8 cellular contexts compared by ENCODE assay signal in genomic region chr4:5051210-5051691, GRCh38. TPM values are rescaled to one million over a fixed set of nuclear protein-coding genes. Genes with fewer than 3 reads are reported as not detected.
DNase-seq lines count a peak whose midpoint lies in the region; ATAC-seq and TF ChIP-seq lines count a peak whose summit lies in the region.

Gene STK32B (plus strand): TSS chr4:5051480.

- H3K27ac ChIP-seq in iPS-20b (ENCODE audit: low read length) (no peak within 1 kb of the TSS), sigmoid colon (peak within 1 kb of the TSS; percentile 10 to 60 (median 36))

- no peak for TF ChIP-seq EP300 in sigmoid colon (IDR thresholded peaks at IDR 0.05)

- ATAC-seq in GM21528 (IDR thresholded peaks at IDR 0.05; ENCODE audit: low FRiP score, unreplicated experiment), result no peak

- H3K4me3 ChIP-seq in iPS-20b (ENCODE audit: low read length) (peak within 1 kb of the TSS; percentile 77), sigmoid colon (peak within 1 kb of the TSS; percentile 32 to 60 (median 52))

- H3K27me3 ChIP-seq in iPS-20b (ENCODE audit: insufficient read depth, low read length), result peaks cover 45% of the 10 kb centered on the region
- no peaks in the 10 kb centered on the region for H3K27me3 ChIP-seq in sigmoid colon

- H3K4me3 Mint-ChIP-seq in activated naive CD4-positive, alpha-beta T cell treated with anti-CD3 and anti-CD28 coated beads, Interleukin-2, amount 10 ng/mL, durations not matched to agents 7 days and 5 days, result peak within 1 kb of the TSS; percentile 66

- peaks cover 55% of the 10 kb centered on the region for H3K27me3 Mint-ChIP-seq in activated naive CD4-positive, alpha-beta T cell treated with anti-CD3 and anti-CD28 coated beads, Interleukin-2, amount 10 ng/mL, durations not matched to agents 7 days and 5 days

- H3K9me3 ChIP-seq in iPS-20b (ENCODE audit: insufficient read depth, low read depth, low read length), result peaks cover under 1% of the 10 kb centered on the region; the same call in 1 of the 2 replicates
- H3K9me3 ChIP-seq in sigmoid colon, result no peaks in the 10 kb centered on the region

- intact Hi-C loops in sigmoid colon (cut with DNase I), result loop anchor here (2.0 to 10.0 kb wide), 3 partner anchors 56 to 764 kb away; no protein-coding TSS in a partner anchor

- 1 to 2% methylated on average over 54 of the region's 54 CpGs for WGBS in sigmoid colon, 2 donors

- DNase-seq in activated naive CD4-positive, alpha-beta T cell treated with anti-CD3 and anti-CD28 coated beads, Interleukin-2, amount 10 ng/mL, durations not matched to agents 7 days and 5 days, result peak; percentile 36
- no peak for DNase-seq in activated naive CD4-positive, alpha-beta T cell treated with anti-CD3 and anti-CD28 coated beads, Interleukin-2, amount 50 U/mL, for 16 hours
- DNase-seq in NCI-H510A (lab: John Stamatoyannopoulos, UW), result peak; percentile 32
- peak; percentile 47 to 60 for DNase-seq in T47D (ENCODE audit: low read depth in 1 of 2, low spot score in 1 of 2)
- DNase-seq in sigmoid colon, result peak; percentile 83
- DNase-seq in mesenteric fat pad (ENCODE audit: low spot score), result no peak

- no peaks in the 10 kb centered on the region for H3K36me3 Mint-ChIP-seq in activated naive CD4-positive, alpha-beta T cell treated with anti-CD3 and anti-CD28 coated beads, Interleukin-2, amount 10 ng/mL, durations not matched to agents 7 days and 5 days

- H3K4me1 ChIP-seq in iPS-20b (ENCODE audit: insufficient read depth, low read length) (peaks cover 4% of the 10 kb centered on the region; the same call in 1 of the 2 replicates), sigmoid colon (peaks cover 0 to 22% (median 18%) of the 10 kb centered on the region in 4 donors)

- in situ Hi-C loops in T47D (cut with HindIII; ENCODE audit: low pct_unique_long_range_greater_than_20kb, low sequenced_read_pairs), result no loop called here

- CTCF ChIA-PET in activated naive CD4-positive, alpha-beta T cell treated with anti-CD3 and anti-CD28 coated beads, Interleukin-2, amount 10 ng/mL, durations not matched to agents 7 days and 5 days (lab: Charles Lee), result no interaction called here

- TF ChIP-seq POLR2A in sigmoid colon (IDR thresholded peaks at IDR 0.05), result no peak

- peak within 1 kb of the TSS; percentile 7; the same call in 1 of the 2 replicates for H3K9ac ChIP-seq in iPS-20b (ENCODE audit: low read depth, low read length)

- no peak for TF ChIP-seq CTCF in sigmoid colon (IDR thresholded peaks at IDR 0.05)

- H3K27ac Mint-ChIP-seq in activated naive CD4-positive, alpha-beta T cell treated with anti-CD3 and anti-CD28 coated beads, Interleukin-2, amount 10 ng/mL, durations not matched to agents 7 days and 5 days, result no peak within 1 kb of the TSS

- no peaks in the 10 kb centered on the region for H3K36me3 ChIP-seq in iPS-20b (ENCODE audit: insufficient read depth, low read depth, low read length)
- H3K36me3 ChIP-seq in sigmoid colon, result no peaks in the 10 kb centered on the region

- H3K9me3 Mint-ChIP-seq in activated naive CD4-positive, alpha-beta T cell treated with anti-CD3 and anti-CD28 coated beads, Interleukin-2, amount 10 ng/mL, durations not matched to agents 7 days and 5 days, result no peaks in the 10 kb centered on the region

- H3K4me1 Mint-ChIP-seq in activated naive CD4-positive, alpha-beta T cell treated with anti-CD3 and anti-CD28 coated beads, Interleukin-2, amount 10 ng/mL, durations not matched to agents 7 days and 5 days, result peaks cover 9% of the 10 kb centered on the region

RNA-seq across cellular contexts. Expression of gene STK32B, which starts in this region (rescaled TPM):
- total RNA-seq in sigmoid colon (1 to 10 TPM; 1.5 to 3.9 (median 2.2) TPM), mesenteric fat pad (4.3 TPM)
- polyA plus RNA-seq in sigmoid colon, result 1 to 10 TPM in 1 of 3 donors, under 1 TPM in 2; 0.23 to 3.0 (median 0.51) TPM

Comparison
In these comparisons a context has a peak if more than half of its experiments do, and no peak if none do; other contexts are left out.
1. DNase-seq: peak in activated naive CD4-positive, alpha-beta T cell treated with anti-CD3 and anti-CD28 coated beads, Interleukin-2, amount 10 ng/mL, durations not matched to agents 7 days and 5 days (single experiment), NCI-H510A (single experiment), T47D (2 of 2) and sigmoid colon (single experiment); none in activated naive CD4-positive, alpha-beta T cell treated with anti-CD3 and anti-CD28 coated beads, Interleukin-2, amount 50 U/mL, for 16 hours (single experiment) and mesenteric fat pad (single experiment).